In genomic region chr16:1491327-1491726, GRCh38 we compare ENCODE assay signal across 33 cellular contexts. TPM values are rescaled to one million over a fixed set of nuclear protein-coding genes. Genes with fewer than 3 reads are reported as not detected.
A peak's percentile ranks its signal among the peaks of the same experiment; 100 is the strongest.
DNase-seq lines count a peak whose midpoint lies in the region; ATAC-seq and TF ChIP-seq lines count a peak whose summit lies in the region.
"Had no signal": no experiment of that assay in that cellular context is flagged by ENCODE, and none has a peak within 500 bp of the region (broad histone marks: within the 10 kb centered on the region; RNA-seq: fewer than 3 reads in every experiment).

No MANE protein-coding gene starts in this region.

- H2AFZ ChIP-seq in neural progenitor cell (replicated peaks), result no peak overlapping the region
- H2AFZ ChIP-seq: parathyroid adenoma had no signal

- H3K4me2 ChIP-seq in neural progenitor cell, result no peak overlapping the region

- H3K36me3 Mint-ChIP-seq in activated naive CD8-positive, alpha-beta T cell, result no peaks in the 10 kb centered on the region
- peaks cover 2% of the 10 kb centered on the region for H3K36me3 Mint-ChIP-seq in activated naive CD8-positive, alpha-beta T cell treated with anti-CD3 and anti-CD28 coated beads for 36 hours
- H3K36me3 Mint-ChIP-seq in brain, result no peaks in the 10 kb centered on the region
- H3K36me3 Mint-ChIP-seq in neural progenitor cell, result no peaks in the 10 kb centered on the region
- peaks cover 0 to 4% of the 10 kb centered on the region in 2 donors for H3K36me3 Mint-ChIP-seq in CD4-positive, alpha-beta memory T cell

- no peak for DNase-seq in activated naive CD8-positive, alpha-beta T cell treated with anti-CD3 and anti-CD28 coated beads for 36 hours
- peak; percentile 53 for DNase-seq in NCI-H2196 (lab: John Stamatoyannopoulos, UW; ENCODE audit: unreplicated experiment)
- DNase-seq in neural progenitor cell (ENCODE audit: low spot score), result no peak
- no peak for DNase-seq in CD4-positive, alpha-beta memory T cell
- no peak for DNase-seq in NCI-H1092 treated with DMSO at 0.1 percent for 48 hours (lab: John Stamatoyannopoulos, UW)
- DNase-seq: activated CD4-positive, alpha-beta T cell treated with anti-CD3 and anti-CD28 coated beads, Interleukin-2, amount 10 ng/mL, durations not matched to agents 7 days and 5 days; activated CD8-positive, alpha-beta memory T cell treated with anti-CD3 and anti-CD28 coated beads, Interleukin-2, amount 50 U/mL, for 48 hours; activated effector memory CD4-positive, alpha-beta T cell treated with Interleukin-2 at 50 U/mL for 16 hours; activated naive CD8-positive, alpha-beta T cell treated with anti-CD3 and anti-CD28 coated beads, Interleukin-2, amount 50 U/mL, for 24 hours; AML-193; body of pancreas; effector memory CD8-positive, alpha-beta T cell; EL; gastrocnemius medialis; hypothalamus; islet precursor cell; NCI-H1436; NCI-H748 treated with DMSO at 0.1 percent for 48 hours; sigmoid colon; stimulated activated CD8-positive, alpha-beta memory T cell treated with anti-CD3 and anti-CD28 coated beads, Interleukin-4, amount 100 ng/mL, for 48 hours; T-helper 2 cell; upper lobe of right lung had no signal

- H3K27me3 ChIP-seq in neural progenitor cell, result no peaks in the 10 kb centered on the region
- H3K27me3 ChIP-seq in CD4-positive, alpha-beta memory T cell (ENCODE audit: insufficient read depth, low read length), result no peaks in the 10 kb centered on the region
- H3K27me3 ChIP-seq: body of pancreas, gastrocnemius medialis, sigmoid colon, upper lobe of right lung had no signal

- H3F3A ChIP-seq in neural progenitor cell (ENCODE audit: low read depth), result peaks cover 11% of the 10 kb centered on the region

- no peaks in the 10 kb centered on the region for H3K9me3 Mint-ChIP-seq in activated naive CD8-positive, alpha-beta T cell (ENCODE audit: low read depth)
- H3K9me3 Mint-ChIP-seq in activated naive CD8-positive, alpha-beta T cell treated with anti-CD3 and anti-CD28 coated beads for 36 hours, result no peaks in the 10 kb centered on the region
- H3K9me3 Mint-ChIP-seq in brain (no peaks in the 10 kb centered on the region), neural progenitor cell (no peaks in the 10 kb centered on the region)
- H3K9me3 Mint-ChIP-seq in CD4-positive, alpha-beta memory T cell, result peaks cover 0 to 1% (median 0%) of the 10 kb centered on the region in 8 donors
- H3K9me3 Mint-ChIP-seq: activated CD4-positive, alpha-beta T cell treated with anti-CD3 and anti-CD28 coated beads, Interleukin-2, amount 10 ng/mL, durations not matched to agents 7 days and 5 days; activated naive CD8-positive, alpha-beta T cell treated with anti-CD3 and anti-CD28 coated beads, Interleukin-2, amount 50 U/mL, for 24 hours; effector memory CD8-positive, alpha-beta T cell had no signal

- H4K20me1 ChIP-seq in neural progenitor cell (ENCODE audit: low read depth), result peaks cover 12% of the 10 kb centered on the region

- H3K9ac ChIP-seq in neural progenitor cell, result no peak overlapping the region
- H3K9ac ChIP-seq: parathyroid adenoma had no signal

- POLR2A ChIA-PET in CD4-positive, alpha-beta memory T cell (lab: Charles Lee; ENCODE audit: partially characterized antibody), result interaction anchor here (0.6 to 3.2 kb wide), 3 partner anchors 26 to 70 kb away, joined by 4 to 30 read pairs (median 22); partner anchors contain the start of genes TMEM204 and UQCC4

- no peaks in the 10 kb centered on the region for H3K36me3 ChIP-seq in neural progenitor cell
- H3K36me3 ChIP-seq in CD4-positive, alpha-beta memory T cell (ENCODE audit: insufficient read depth, low read length), result no peaks in the 10 kb centered on the region

- no peak for ATAC-seq in HG03139 (IDR thresholded peaks at IDR 0.05; ENCODE audit: unreplicated experiment)
- ATAC-seq: activated naive CD8-positive, alpha-beta T cell treated with anti-CD3 and anti-CD28 coated beads, Interleukin-2, amount 50 U/mL, for 24 hours; body of pancreas; effector memory CD8-positive, alpha-beta T cell; esophagus mucosa; gastrocnemius medialis; Panc1; upper lobe of right lung had no signal

- no peak overlapping the region for H3K27ac ChIP-seq in neural progenitor cell
- H3K27ac ChIP-seq in CD4-positive, alpha-beta memory T cell (ENCODE audit: low read depth, low read length), result no peak overlapping the region
- H3K27ac ChIP-seq: body of pancreas, gastrocnemius medialis, parathyroid adenoma, sigmoid colon, SK-N-MC, upper lobe of right lung had no signal

- H3K27me3 Mint-ChIP-seq in activated naive CD8-positive, alpha-beta T cell, result no peaks in the 10 kb centered on the region
- no peaks in the 10 kb centered on the region for H3K27me3 Mint-ChIP-seq in activated naive CD8-positive, alpha-beta T cell treated with anti-CD3 and anti-CD28 coated beads for 36 hours
- H3K27me3 Mint-ChIP-seq in brain (peaks cover 3% of the 10 kb centered on the region), neural progenitor cell (ENCODE audit: insufficient read depth, low read depth) (no peaks in the 10 kb centered on the region)
- peaks cover 0 to 1% of the 10 kb centered on the region in 2 donors for H3K27me3 Mint-ChIP-seq in CD4-positive, alpha-beta memory T cell
- H3K27me3 Mint-ChIP-seq: activated CD4-positive, alpha-beta T cell treated with anti-CD3 and anti-CD28 coated beads, Interleukin-2, amount 10 ng/mL, durations not matched to agents 7 days and 5 days; activated naive CD8-positive, alpha-beta T cell treated with anti-CD3 and anti-CD28 coated beads, Interleukin-2, amount 50 U/mL, for 24 hours; effector memory CD8-positive, alpha-beta T cell had no signal

- TF ChIP-seq CTCF in brain (conservative IDR thresholded peaks at IDR 0.05) (no peak), neural progenitor cell (IDR thresholded peaks at IDR 0.05) (no peak)

- H3K4me1 ChIP-seq in neural progenitor cell, result peaks cover 10% of the 10 kb centered on the region
- peaks cover 20% of the 10 kb centered on the region for H3K4me1 ChIP-seq in CD4-positive, alpha-beta memory T cell (ENCODE audit: insufficient read depth, low read length)

- CTCF ChIA-PET in CD4-positive, alpha-beta memory T cell (lab: Charles Lee; ENCODE audit: partially characterized antibody), result interaction anchor here (2.0 kb wide), 1 partner anchor 47 kb away, joined by 5 read pairs; no protein-coding TSS in a partner anchor

- H3K9me3 ChIP-seq in neural progenitor cell (ENCODE audit: low read depth), result no peaks in the 10 kb centered on the region
- H3K9me3 ChIP-seq in CD4-positive, alpha-beta memory T cell (ENCODE audit: control insufficient read depth in 1 of 2, low read length in 2 of 2), result no peaks in the 10 kb centered on the region
- H3K9me3 ChIP-seq: body of pancreas, gastrocnemius medialis, sigmoid colon, upper lobe of right lung had no signal

- peak overlapping the region; percentile 16 for H3K27ac Mint-ChIP-seq in activated naive CD8-positive, alpha-beta T cell
- no peak overlapping the region for H3K27ac Mint-ChIP-seq in activated naive CD8-positive, alpha-beta T cell treated with anti-CD3 and anti-CD28 coated beads for 36 hours
- H3K27ac Mint-ChIP-seq in brain (peak overlapping the region in 1 of 5 experiments; percentile 55), neural progenitor cell (no peak overlapping the region)
- H3K27ac Mint-ChIP-seq in CD4-positive, alpha-beta memory T cell, result peak overlapping the region in 3 of 7 donors; percentile 48 to 100 (median 76)
- H3K27ac Mint-ChIP-seq: activated naive CD8-positive, alpha-beta T cell treated with anti-CD3 and anti-CD28 coated beads, Interleukin-2, amount 50 U/mL, for 24 hours had no signal

- peaks cover 11% of the 10 kb centered on the region for H3K4me1 Mint-ChIP-seq in activated naive CD8-positive, alpha-beta T cell (ENCODE audit: low read depth)
- H3K4me1 Mint-ChIP-seq in activated naive CD8-positive, alpha-beta T cell treated with anti-CD3 and anti-CD28 coated beads for 36 hours, result peaks cover 8% of the 10 kb centered on the region
- H3K4me1 Mint-ChIP-seq in brain (peaks cover 22% of the 10 kb centered on the region), neural progenitor cell (peaks cover 7% of the 10 kb centered on the region)
- H3K4me1 Mint-ChIP-seq in CD4-positive, alpha-beta memory T cell, result peaks cover 7 to 22% (median 13%) of the 10 kb centered on the region in 4 donors

- no peak overlapping the region for H3K4me3 ChIP-seq in neural progenitor cell
- H3K4me3 ChIP-seq in CD4-positive, alpha-beta memory T cell (ENCODE audit: low read length in 2 of 2), result no peak overlapping the region
- H3K4me3 ChIP-seq: body of pancreas, gastrocnemius medialis, lung, sigmoid colon, SK-N-MC, upper lobe of right lung had no signal

- peaks cover 23% of the 10 kb centered on the region for H3K79me2 ChIP-seq in neural progenitor cell (ENCODE audit: low read depth)
- H3K79me2 ChIP-seq: parathyroid adenoma had no signal

- intact Hi-C loops in CD4-positive, alpha-beta memory T cell (cut with micrococcal nuclease), result loop anchor here (5.0 to 10.0 kb wide), 3 partner anchors 121 to 451 kb away; partner anchors contain the start of genes CRAMP1, IFT140, MAPK8IP3 and MSRB1

- no peak overlapping the region for H3K4me3 Mint-ChIP-seq in activated naive CD8-positive, alpha-beta T cell
- H3K4me3 Mint-ChIP-seq in activated naive CD8-positive, alpha-beta T cell treated with anti-CD3 and anti-CD28 coated beads for 36 hours, result no peak overlapping the region
- H3K4me3 Mint-ChIP-seq in brain (peak overlapping the region in 3 of 5 experiments; percentile 20 to 63 (median 30)), neural progenitor cell (peak overlapping the region; percentile 8)
- H3K4me3 Mint-ChIP-seq in CD4-positive, alpha-beta memory T cell, result no peak overlapping the region
- H3K4me3 Mint-ChIP-seq: activated naive CD8-positive, alpha-beta T cell treated with anti-CD3 and anti-CD28 coated beads, Interleukin-2, amount 50 U/mL, for 24 hours had no signal

RNA-seq across cellular contexts. Expression of gene TELO2, which starts 1.8 kb away (rescaled TPM):
- total RNA-seq in activated naive CD8-positive, alpha-beta T cell treated with anti-CD3 and anti-CD28 coated beads for 36 hours, result 10 to 100 TPM; 82.5 to 82.9 TPM
- 34.8 TPM for polyA plus RNA-seq in brain (ENCODE audit: insufficient read depth, low read depth, low replicate concordance)
- 18.3 and 58.4 TPM in 2 replicates for total RNA-seq in neural progenitor cell (ENCODE audit: low replicate concordance)
- total RNA-seq in CD4-positive, alpha-beta memory T cell, result 10 to 100 TPM; 55.3 to 56.0 TPM
- polyA plus RNA-seq in CD4-positive, alpha-beta memory T cell, result 10 to 100 TPM; 11.3 to 14.5 TPM

RNA-seq across cellular contexts. Expression of gene PTX4, which starts 2.6 kb away (rescaled TPM):
- not detected for total RNA-seq in activated naive CD8-positive, alpha-beta T cell treated with anti-CD3 and anti-CD28 coated beads for 36 hours
- not detected for polyA plus RNA-seq in brain (ENCODE audit: insufficient read depth, low read depth, low replicate concordance)
- total RNA-seq in neural progenitor cell (ENCODE audit: low replicate concordance), result not detected in 2 replicates
- not detected for total RNA-seq in CD4-positive, alpha-beta memory T cell
- polyA plus RNA-seq in CD4-positive, alpha-beta memory T cell, result not detected
- total RNA-seq: A172; activated CD4-positive, alpha-beta T cell treated with anti-CD3 and anti-CD28 coated beads, Interleukin-2, amount 10 ng/mL, durations not matched to agents 7 days and 5 days; body of pancreas; esophagus mucosa; H1; sigmoid colon; subcutaneous adipose tissue; upper lobe of right lung had no signal
- polyA plus RNA-seq: H1, sigmoid colon had no signal

RNA-seq across cellular contexts. Expression of gene CLCN7, which starts 16.5 kb away (rescaled TPM):
- 10 to 100 TPM; 45.0 to 48.8 TPM for total RNA-seq in activated naive CD8-positive, alpha-beta T cell treated with anti-CD3 and anti-CD28 coated beads for 36 hours
- 52.8 TPM for polyA plus RNA-seq in brain (ENCODE audit: insufficient read depth, low read depth, low replicate concordance)
- total RNA-seq in neural progenitor cell (ENCODE audit: low replicate concordance), result 11.5 and 33.4 TPM in 2 replicates
- total RNA-seq in CD4-positive, alpha-beta memory T cell, result 100 to 1,000 TPM; 105 to 111 TPM
- 10 to 100 TPM; 18.1 to 29.6 TPM for polyA plus RNA-seq in CD4-positive, alpha-beta memory T cell

RNA-seq across cellular contexts. Expression of gene TMEM204, which starts 42.1 kb away (rescaled TPM):
- total RNA-seq in activated naive CD8-positive, alpha-beta T cell treated with anti-CD3 and anti-CD28 coated beads for 36 hours, result 10 to 100 TPM; 21.2 to 23.7 TPM
- polyA plus RNA-seq in brain (ENCODE audit: insufficient read depth, low read depth, low replicate concordance), result 11.1 TPM
- total RNA-seq in neural progenitor cell (ENCODE audit: low replicate concordance), result not detected in 2 replicates
- total RNA-seq in CD4-positive, alpha-beta memory T cell, result 100 to 1,000 TPM; 124 to 125 TPM
- polyA plus RNA-seq in CD4-positive, alpha-beta memory T cell, result 10 to 100 TPM; 95.9 to 97.1 TPM
- total RNA-seq: A172, H1 had no signal
- polyA plus RNA-seq: H1 had no signal

RNA-seq across cellular contexts. Expression of gene CCDC154, which starts 47.0 kb away (rescaled TPM):
- 1 to 10 TPM; 1.3 TPM for total RNA-seq in activated naive CD8-positive, alpha-beta T cell treated with anti-CD3 and anti-CD28 coated beads for 36 hours
- 4.8 TPM for polyA plus RNA-seq in brain (ENCODE audit: insufficient read depth, low read depth, low replicate concordance)
- total RNA-seq in neural progenitor cell (ENCODE audit: low replicate concordance), result 0.28 TPM in 1 of 2 replicates, not detected in the other
- total RNA-seq in CD4-positive, alpha-beta memory T cell, result 10 to 100 TPM; 12.1 to 14.7 TPM
- under 1 TPM in 1 of 2 donors, not detected in 1; 0.13 TPM for polyA plus RNA-seq in CD4-positive, alpha-beta memory T cell

Comparison
In these comparisons a context has a peak if more than half of its experiments do, and no peak if none do; other contexts are left out.
1. H3K4me3 Mint-ChIP-seq: peak in brain (3 of 5) and neural progenitor cell (single experiment); none in activated naive CD8-positive, alpha-beta T cell (single experiment), activated naive CD8-positive, alpha-beta T cell treated with anti-CD3 and anti-CD28 coated beads for 36 hours (single experiment) and CD4-positive, alpha-beta memory T cell (0 of 8).